8 cellular contexts compared by ENCODE assay signal in genomic region chr1:23484253-23485001, GRCh38. TPM values are rescaled to one million over a fixed set of nuclear protein-coding genes. Genes with fewer than 3 reads are reported as not detected.
DNase-seq lines count a peak whose midpoint lies in the region; ATAC-seq and TF ChIP-seq lines count a peak whose summit lies in the region.

No MANE protein-coding gene starts in this region.

- POLR2A ChIA-PET in activated CD4-positive, alpha-beta T cell treated with anti-CD3 and anti-CD28 coated beads for 36 hours (lab: Charles Lee): interaction anchor here (0.6 to 0.8 kb wide), 3 partner anchors 17 to 207 kb away, joined by 3 to 4 read pairs (median 4); partner anchors contain the start of gene RPL11

- intact Hi-C loops in activated CD4-positive, alpha-beta T cell treated with anti-CD3 and anti-CD28 coated beads for 36 hours (cut with DNase I, micrococcal nuclease): loop anchor here in 1 of 2 experiments (1.0 to 10.0 kb wide), 9 partner anchors 47 to 1030 kb away; partner anchors contain the start of genes E2F2, ELOA, HNRNPR and ID3

- peak; percentile 94 for ATAC-seq in activated CD4-positive, alpha-beta T cell treated with anti-CD3 and anti-CD28 coated beads for 36 hours
- ATAC-seq in GM21528 (IDR thresholded peaks at IDR 0.05; ENCODE audit: low FRiP score, unreplicated experiment): no peak

- H3K4me1 Mint-ChIP-seq in HFFc6 (ENCODE audit: low read depth) (peaks cover 14% of the 10 kb centered on the region), chondrocyte (ENCODE audit: low read depth) (peaks cover 33% of the 10 kb centered on the region)
- H3K4me1 Mint-ChIP-seq in activated CD4-positive, alpha-beta T cell treated with anti-CD3 and anti-CD28 coated beads for 36 hours: peaks cover 20% of the 10 kb centered on the region

- DNase-seq in DMS 273 treated with DMSO at 0.1 percent for 48 hours (lab: John Stamatoyannopoulos, UW) (peak; percentile 80), HFFc6 (peak; percentile 70), NCI-H2196 treated with DMSO at 0.1 percent for 48 hours (lab: John Stamatoyannopoulos, UW; ENCODE audit: unreplicated experiment) (peak; percentile 93), chondrocyte (ENCODE audit: low spot score) (peak; percentile 94), kidney epithelial cell (ENCODE audit: low read depth) (peak; percentile 39)
- peak; percentile 95 for DNase-seq in activated CD4-positive, alpha-beta T cell treated with anti-CD3 and anti-CD28 coated beads for 36 hours
- DNase-seq in stimulated activated CD4-positive, alpha-beta T cell treated with anti-CD3 and anti-CD28 coated beads, Interleukin-15, amount 100 ng/mL, for 24 hours: peak; percentile 94

- CTCF ChIA-PET in activated CD4-positive, alpha-beta T cell treated with anti-CD3 and anti-CD28 coated beads for 36 hours (lab: Charles Lee): interaction anchor here (0.7 to 4.3 kb wide), 6 partner anchors 13 to 154 kb away, joined by 3 to 48 read pairs (median 6); no protein-coding TSS in a partner anchor

- H3K27me3 Mint-ChIP-seq in HFFc6 (ENCODE audit: insufficient read depth) (peaks cover 7% of the 10 kb centered on the region), chondrocyte (ENCODE audit: low read depth) (no peaks in the 10 kb centered on the region)
- peaks cover 18% of the 10 kb centered on the region for H3K27me3 Mint-ChIP-seq in activated CD4-positive, alpha-beta T cell treated with anti-CD3 and anti-CD28 coated beads for 36 hours

- H3K27ac Mint-ChIP-seq in HFFc6: peak overlapping the region; percentile 76
- peak overlapping the region; percentile 33 for H3K27ac Mint-ChIP-seq in activated CD4-positive, alpha-beta T cell treated with anti-CD3 and anti-CD28 coated beads for 36 hours
- H3K27ac Mint-ChIP-seq in chondrocyte (ENCODE audit: unreplicated experiment): peak overlapping the region; percentile 81

- H3K9me3 Mint-ChIP-seq in HFFc6 (no peaks in the 10 kb centered on the region), chondrocyte (ENCODE audit: low read depth) (no peaks in the 10 kb centered on the region)
- H3K9me3 Mint-ChIP-seq in activated CD4-positive, alpha-beta T cell treated with anti-CD3 and anti-CD28 coated beads for 36 hours (ENCODE audit: low read depth): no peaks in the 10 kb centered on the region

- no peak for TF ChIP-seq CTCF in HFFc6 (IDR thresholded peaks at IDR 0.05)
- TF ChIP-seq CTCF in chondrocyte (IDR thresholded peaks at IDR 0.05): no peak
- TF ChIP-seq CTCF in kidney epithelial cell (IDR thresholded peaks at IDR 0.05; ENCODE audit: insufficient read depth, low read length, poor library complexity, severe bottlenecking): no peak

- no peaks in the 10 kb centered on the region for H3K36me3 ChIP-seq in kidney epithelial cell (ENCODE audit: control insufficient read depth, insufficient read depth, low read length)

- H3K27me3 ChIP-seq in kidney epithelial cell (ENCODE audit: control insufficient read depth, insufficient read depth, low read length): peaks cover 15% of the 10 kb centered on the region

- H3K4me3 ChIP-seq in kidney epithelial cell (ENCODE audit: low read depth, low read length): peak overlapping the region; percentile 65

- H3K4me3 Mint-ChIP-seq in HFFc6 (peak overlapping the region; percentile 90), chondrocyte (ENCODE audit: unreplicated experiment) (peak overlapping the region; percentile 85)
- H3K4me3 Mint-ChIP-seq in activated CD4-positive, alpha-beta T cell treated with anti-CD3 and anti-CD28 coated beads for 36 hours: peak overlapping the region; percentile 79

- no peaks in the 10 kb centered on the region for H3K36me3 Mint-ChIP-seq in HFFc6 (ENCODE audit: low read depth)
- no peaks in the 10 kb centered on the region for H3K36me3 Mint-ChIP-seq in activated CD4-positive, alpha-beta T cell treated with anti-CD3 and anti-CD28 coated beads for 36 hours (ENCODE audit: low read depth)
- H3K36me3 Mint-ChIP-seq in chondrocyte (ENCODE audit: low read depth): no peaks in the 10 kb centered on the region

RNA-seq across cellular contexts. Expression of gene ASAP3, which starts 0.4 kb away (rescaled TPM):
- total RNA-seq in HFFc6 (2021; fragmentation: NEBNext Ultra II Directional; extraction: Animal tissue kit (Norgen Biotek cat#: 25700)): 10 to 100 TPM in 4 of 6 experiments, 1 to 10 TPM in 2; 5.9 to 14.5 (median 12.3) TPM
- total RNA-seq in activated CD4-positive, alpha-beta T cell treated with anti-CD3 and anti-CD28 coated beads for 36 hours: under 1 TPM; 0.37 to 0.57 TPM
- total RNA-seq in chondrocyte: 21.9 to 30.8 TPM (median 27.6 TPM) in 3 replicates
- 17.7 and 27.1 TPM in 2 replicates for total RNA-seq in kidney epithelial cell

RNA-seq across cellular contexts. Expression of gene E2F2, which starts 46.6 kb away (rescaled TPM):
- total RNA-seq in HFFc6 (2021; fragmentation: NEBNext Ultra II Directional; extraction: Animal tissue kit (Norgen Biotek cat#: 25700)): 1 to 10 TPM in 5 of 6 experiments, under 1 TPM in 1; 0.83 to 2.1 (median 1.9) TPM
- 10 to 100 TPM; 25.0 to 32.0 TPM for total RNA-seq in activated CD4-positive, alpha-beta T cell treated with anti-CD3 and anti-CD28 coated beads for 36 hours
- total RNA-seq in chondrocyte: 0.72 to 4.3 TPM (median 0.87 TPM) in 3 replicates
- total RNA-seq in kidney epithelial cell: 0.07 and 0.13 TPM in 2 replicates

RNA-seq across cellular contexts. Expression of gene TCEA3, which starts 59.9 kb away (rescaled TPM):
- 1 to 10 TPM; 6.0 to 8.4 (median 7.1) TPM for total RNA-seq in HFFc6 (2021; fragmentation: NEBNext Ultra II Directional; extraction: Animal tissue kit (Norgen Biotek cat#: 25700))
- 1 to 10 TPM; 5.5 to 6.8 TPM for total RNA-seq in activated CD4-positive, alpha-beta T cell treated with anti-CD3 and anti-CD28 coated beads for 36 hours
- total RNA-seq in chondrocyte (15.7 to 17.8 TPM (median 16.9 TPM) in 3 replicates), kidney epithelial cell (3.7 and 6.8 TPM in 2 replicates)

Comparison
In these comparisons a context has a peak if more than half of its experiments do, and no peak if none do; other contexts are left out.
1. DNase-seq: peak in every context shown above with its lines; median percentile 95 in activated CD4-positive, alpha-beta T cell treated with anti-CD3 and anti-CD28 coated beads for 36 hours; 94 in chondrocyte; 94 in stimulated activated CD4-positive, alpha-beta T cell treated with anti-CD3 and anti-CD28 coated beads, Interleukin-15, amount 100 ng/mL, for 24 hours; 93 in NCI-H2196 treated with DMSO at 0.1 percent for 48 hours; 80 in DMS 273 treated with DMSO at 0.1 percent for 48 hours; 70 in HFFc6; 39 in kidney epithelial cell.
2. RNA of gene ASAP3, which starts 0.4 kb away (total RNA-seq): 21.9 to 30.8 TPM in chondrocyte, 17.7 to 27.1 TPM in kidney epithelial cell and 5.9 to 14.5 TPM in HFFc6; 0.37 to 0.57 TPM in activated CD4-positive, alpha-beta T cell treated with anti-CD3 and anti-CD28 coated beads for 36 hours; every median in the first group is over 4 times any median in the second.
3. Peak in every context shown above with its lines, with median percentiles within 50 percentile points of each other: H3K27ac Mint-ChIP-seq and H3K4me3 Mint-ChIP-seq.